In genomic region chr11:102347526-102348331, GRCh38 we compare ENCODE assay signal across 8 cellular contexts. TPM values are rescaled to one million over a fixed set of nuclear protein-coding genes. Genes with fewer than 3 reads are reported as not detected.
A peak's percentile ranks its signal among the peaks of the same experiment; 100 is the strongest.
DNase-seq lines count a peak whose midpoint lies in the region; ATAC-seq, FAIRE-seq and TF ChIP-seq lines count a peak whose summit lies in the region.

No MANE protein-coding gene starts in this region.

- H3K27me3 ChIP-seq in body of pancreas, result no peaks in the 10 kb centered on the region
- no peaks in the 10 kb centered on the region for H3K27me3 ChIP-seq in smooth muscle cell (ENCODE audit: low read depth)

- peaks cover 53% of the 10 kb centered on the region for H3K79me2 ChIP-seq in smooth muscle cell (ENCODE audit: low read depth)

- peak in 2 of 3 donors; percentile 78 to 82 for TF ChIP-seq POLR2A in body of pancreas (IDR thresholded peaks at IDR 0.05)

- H2AFZ ChIP-seq in smooth muscle cell (ENCODE audit: low read depth), result peak overlapping the region; percentile 72

- H3K27me3 Mint-ChIP-seq in immature natural killer cell (ENCODE audit: low read depth in 3 of 3), result peaks cover 8 to 24% (median 18%) of the 10 kb centered on the region in 3 donors

- H3K27ac ChIP-seq in body of pancreas, result peak overlapping the region; percentile 95 to 100 (median 98)
- peak overlapping the region; percentile 99 for H3K27ac ChIP-seq in smooth muscle cell (ENCODE audit: low read depth)

- FAIRE-seq in urothelium cell line (lab: Jason Lieb, UNC), result no peak

- H3K9me3 ChIP-seq in body of pancreas (no peaks in the 10 kb centered on the region), smooth muscle cell (replicated peaks; ENCODE audit: low read depth) (no peaks in the 10 kb centered on the region)

- intact Hi-C loops in Right ventricle myocardium inferior (cut with DNase I), result loop anchor here (1.0 to 2.0 kb wide), 3 partner anchors 29 to 105 kb away; partner anchors contain the start of gene TMEM123
- intact Hi-C loops in cardiac septum (cut with DNase I), result loop anchor here (2.0 to 5.0 kb wide), 2 partner anchors 105 to 235 kb away; partner anchors contain the start of genes TMEM123 and YAP1
- intact Hi-C loops in body of pancreas (cut with DNase I), result no loop called here

- no peak for DNase-seq in Right ventricle myocardium inferior (ENCODE audit: missing footprints)
- DNase-seq in cardiac septum (ENCODE audit: low spot score), result no peak
- DNase-seq in NCI-H526 (lab: John Stamatoyannopoulos, UW), result peak; percentile 70 to 79
- peak; percentile 40 to 64 (median 56) for DNase-seq in body of pancreas
- DNase-seq in immature natural killer cell, result peak; percentile 46 to 53 (median 49)
- DNase-seq in smooth muscle cell (lab: John Stamatoyannopoulos, UW; ENCODE audit: unreplicated experiment), result no peak
- no peak for DNase-seq in urothelium cell line (ENCODE audit: low spot score)

- peak overlapping the region; percentile 95 for H3K4me2 ChIP-seq in smooth muscle cell

- H3K36me3 Mint-ChIP-seq in immature natural killer cell, result peaks cover 0 to 16% (median 5%) of the 10 kb centered on the region in 3 donors

- peak; percentile 49 for ATAC-seq in Right ventricle myocardium inferior
- peak; percentile 19 for ATAC-seq in HG02759 (IDR thresholded peaks at IDR 0.05; ENCODE audit: unreplicated experiment)
- ATAC-seq in body of pancreas, result peak; percentile 47

- H3K36me3 ChIP-seq in body of pancreas (replicated peaks in 1 of 2; ENCODE audit: insufficient read depth in 1 of 2, low read depth in 2 of 2), result no peaks in the 10 kb centered on the region
- H3K36me3 ChIP-seq in smooth muscle cell (ENCODE audit: low read depth), result peaks cover 7% of the 10 kb centered on the region

- H3K4me1 ChIP-seq in body of pancreas, result peaks cover 28% of the 10 kb centered on the region
- peaks cover 15% of the 10 kb centered on the region for H3K4me1 ChIP-seq in smooth muscle cell (ENCODE audit: low read depth)

- WGBS in body of pancreas, 2 donors, result 0 to 2% methylated on average over 25 to 26 of the region's 26 CpGs
- whole genome bisulfite sequencing in smooth muscle cell (ENCODE audit: low lambda C conversion rate), result under 1% methylated on average over 26 of the region's 26 CpGs

- peaks cover 34 to 46% of the 10 kb centered on the region in 2 donors for H3K4me1 Mint-ChIP-seq in immature natural killer cell

- H3K4me3 ChIP-seq in body of pancreas (peak overlapping the region; percentile 65 to 86), smooth muscle cell (peak overlapping the region; percentile 93)

- TF ChIP-seq CTCF in body of pancreas (IDR thresholded peaks at IDR 0.05) (peak in 2 of 7 experiments; percentile 15 to 18), smooth muscle cell (IDR thresholded peaks at IDR 0.05; ENCODE audit: borderline replicate concordance, insufficient read depth, poor library complexity, severe bottlenecking) (peak; percentile 2)

- no peaks in the 10 kb centered on the region for H3K9me3 Mint-ChIP-seq in immature natural killer cell

- H3K27ac Mint-ChIP-seq in immature natural killer cell, result peak overlapping the region; percentile 96 to 100 (median 100)

- H4K20me1 ChIP-seq in smooth muscle cell (ENCODE audit: low read depth), result peaks cover 30% of the 10 kb centered on the region

- H3K9ac ChIP-seq in smooth muscle cell (ENCODE audit: low read depth), result peak overlapping the region; percentile 99

- H3F3A ChIP-seq in smooth muscle cell (ENCODE audit: low read depth), result peaks cover 3% of the 10 kb centered on the region

- H3K4me3 Mint-ChIP-seq in immature natural killer cell, result peak overlapping the region; percentile 95 to 100 (median 99)

RNA-seq across cellular contexts. Expression of gene BIRC2, which starts 0.7 kb away (rescaled TPM):
- total RNA-seq in Right ventricle myocardium inferior (32.4 TPM), cardiac septum (31.5 TPM), body of pancreas (10 to 100 TPM; 46.5 to 53.2 TPM), smooth muscle cell (170 and 174 TPM in 2 replicates)
- polyA plus RNA-seq in immature natural killer cell (10 to 100 TPM; 30.8 to 44.5 (median 35.4) TPM), smooth muscle cell (38.6 and 46.3 TPM in 2 replicates)

RNA-seq across cellular contexts. Expression of gene BIRC3, which starts 30.4 kb away (rescaled TPM):
- total RNA-seq in Right ventricle myocardium inferior (10.6 TPM), cardiac septum (1.8 TPM), body of pancreas (10 to 100 TPM in 1 of 2 donors, 1 to 10 TPM in 1; 5.3 to 13.2 TPM), smooth muscle cell (1.6 and 1.7 TPM in 2 replicates)
- polyA plus RNA-seq in immature natural killer cell (1 to 10 TPM; 5.0 to 7.1 (median 5.5) TPM), smooth muscle cell (0.74 and 0.94 TPM in 2 replicates)

Comparison
In these comparisons a context has a peak if more than half of its experiments do, and no peak if none do; other contexts are left out.
1. DNase-seq: peak in NCI-H526 (2 of 2), body of pancreas (4 of 4) and immature natural killer cell (3 of 3); none in Right ventricle myocardium inferior (single experiment), cardiac septum (single experiment), smooth muscle cell (single experiment) and urothelium cell line (single experiment).
2. Peak in every context shown above with its lines, with median percentiles within 50 percentile points of each other: ATAC-seq.